1 cellular context compared by ENCODE assay signal in genomic region chr12:53425515-53426150, GRCh38.
TF ChIP-seq lines count a peak whose summit lies in the region.

No MANE protein-coding gene starts in this region.

TF ChIP-seq in H1, 55 proteins besides CTCF, POLR2A, EP300 and RAD21:
- TF ChIP-seq CBX5 (IDR thresholded peaks at IDR 0.05; ENCODE audit: low read depth, low read length) = no peak
- TF ChIP-seq KDM4A (IDR thresholded peaks at IDR 0.05; ENCODE audit: low read depth, low read length, severe bottlenecking) = no peak
- no peak for TF ChIP-seq MAFK (IDR thresholded peaks at IDR 0.05; ENCODE audit: low read depth, low read length)
- TF ChIP-seq SP1 (IDR thresholded peaks at IDR 0.05; ENCODE audit: low read depth, low read length) = no peak
